Comparison of ENCODE assay signal across 18 cellular contexts in genomic region chr22:44128961-44129613, GRCh38. TPM values are rescaled to one million over a fixed set of nuclear protein-coding genes. Genes with fewer than 3 reads are reported as not detected.
"Had no signal": no experiment of that assay in that cellular context is flagged by ENCODE, and none has a peak within 500 bp of the region (broad histone marks: within the 10 kb centered on the region; RNA-seq: fewer than 3 reads in every experiment).

No MANE protein-coding gene starts in this region.

- H3K27ac Mint-ChIP-seq: activated T-cell treated with anti-CD3 and anti-CD28 coated beads, Interleukin-2, amount 50 U/mL, for 24 hours had no signal

- DNase-seq: activated CD4-positive, alpha-beta T cell treated with anti-CD3 and anti-CD28 coated beads for 1 hour; activated CD4-positive, alpha-beta T cell treated with anti-CD3 and anti-CD28 coated beads, Interleukin-2, amount 50 U/mL, for 48 hours; activated naive CD4-positive, alpha-beta T cell treated with anti-CD3 and anti-CD28 coated beads, Interleukin-2, amount 10 ng/mL, durations not matched to agents 7 days and 5 days; activated T-cell treated with anti-CD3 and anti-CD28 coated beads, Interleukin-2, amount 50 U/mL, for 24 hours; cerebellar nuclear complex; effector CD8-positive, alpha-beta T cell; esophagus squamous epithelium; stimulated activated naive CD8-positive, alpha-beta T cell treated with anti-CD3 and anti-CD28 coated beads, Interleukin-15, amount 100 ng/mL, for 72 hours; T1000; testis; upper lobe of left lung had no signal

- H3K27me3 ChIP-seq: ascending aorta, breast epithelium, esophagus squamous epithelium, testis, upper lobe of left lung had no signal

- H3K4me1 Mint-ChIP-seq: stimulated activated naive CD8-positive, alpha-beta T cell treated with anti-CD3 and anti-CD28 coated beads, Interleukin-15, amount 100 ng/mL, for 72 hours had no signal

- H3K36me3 ChIP-seq: ascending aorta, breast epithelium, neutrophil had no signal

- H3K4me3 ChIP-seq: ascending aorta, breast epithelium, esophagus squamous epithelium, skin epidermis, testis, upper lobe of left lung had no signal

- H3K27me3 Mint-ChIP-seq: stimulated activated naive CD8-positive, alpha-beta T cell treated with anti-CD3 and anti-CD28 coated beads, Interleukin-15, amount 100 ng/mL, for 72 hours had no signal

- H3K9me3 ChIP-seq: testis had no signal

- H3K27ac ChIP-seq: ascending aorta, breast epithelium, esophagus squamous epithelium, neutrophil, testis, upper lobe of left lung, VCaP had no signal

- H3K4me3 Mint-ChIP-seq: activated naive CD4-positive, alpha-beta T cell treated with anti-CD3 and anti-CD28 coated beads, Interleukin-2, amount 10 ng/mL, durations not matched to agents 7 days and 5 days; activated T-cell treated with anti-CD3 and anti-CD28 coated beads, Interleukin-2, amount 50 U/mL, for 24 hours; stimulated activated naive CD8-positive, alpha-beta T cell treated with anti-CD3 and anti-CD28 coated beads, Interleukin-15, amount 100 ng/mL, for 72 hours had no signal

- ATAC-seq: stimulated activated naive CD8-positive, alpha-beta T cell treated with anti-CD3 and anti-CD28 coated beads, Interleukin-15, amount 100 ng/mL, for 72 hours had no signal

- H3K4me1 ChIP-seq: ascending aorta, breast epithelium, testis had no signal

RNA-seq across cellular contexts. Expression of gene PARVG, which starts 51.6 kb away (rescaled TPM):
- total RNA-seq: fibroblast of villous mesenchyme, lung microvascular endothelial cell had no signal
